Comparison of ENCODE assay signal across 8 cellular contexts in the genomic region with DNA sequence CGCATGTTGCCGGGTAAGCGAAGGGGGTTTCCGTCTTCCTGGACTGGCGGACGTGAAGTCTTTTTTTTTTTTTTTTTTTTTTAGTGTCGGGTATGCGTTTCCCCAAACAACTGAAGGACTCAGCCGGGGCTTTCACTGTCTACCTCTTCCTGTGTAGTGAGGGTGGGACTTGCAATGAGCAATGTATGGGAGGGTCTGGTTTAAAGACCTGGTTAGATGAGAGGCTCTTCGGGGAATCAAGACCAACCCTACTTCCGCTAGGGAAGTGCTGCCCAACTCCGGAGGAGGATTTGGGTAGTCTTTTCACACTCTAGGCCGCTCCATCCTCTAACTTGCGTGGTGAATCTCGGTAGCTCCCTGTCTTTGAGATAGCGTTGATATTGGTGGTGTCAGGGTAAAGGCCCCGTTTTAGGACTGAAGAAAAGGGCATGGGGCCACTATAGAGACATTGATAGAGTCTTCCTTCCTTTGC. TPM values are rescaled to one million over a fixed set of nuclear protein-coding genes. Genes with fewer than 3 reads are reported as not detected.
DNase-seq lines count a peak whose midpoint lies in the region; ATAC-seq, FAIRE-seq and TF ChIP-seq lines count a peak whose summit lies in the region.

No MANE protein-coding gene starts in this region.

- no peaks in the 10 kb centered on the region for H3K27me3 ChIP-seq in endothelial cell of umbilical vein (ENCODE audit: control insufficient read depth in 2 of 2, insufficient read depth in 2 of 2, low read length in 2 of 2)
- H3K27me3 ChIP-seq in mucosa of rectum (ENCODE audit: control insufficient read depth in 2 of 2, insufficient read depth in 2 of 2, low read length in 2 of 2): no peaks in the 10 kb centered on the region

- peaks cover under 1 to 3% of the 10 kb centered on the region in 2 experiments for H3K36me3 ChIP-seq in endothelial cell of umbilical vein (ENCODE audit: control insufficient read depth in 2 of 2, extremely low read depth in 1 of 2, insufficient read depth in 2 of 2, low read length in 2 of 2)
- H3K36me3 ChIP-seq in mucosa of rectum (ENCODE audit: control insufficient read depth in 2 of 2, insufficient read depth in 2 of 2, low read length in 2 of 2): peaks cover 0 to 1% of the 10 kb centered on the region in 2 donors

- H3K27ac ChIP-seq in endothelial cell of umbilical vein (ENCODE audit: insufficient read depth, low read depth, low read length): peak overlapping the region; percentile 94
- peak overlapping the region; percentile 97 to 100 for H3K27ac ChIP-seq in mucosa of rectum (ENCODE audit: low read depth in 2 of 2, low read length in 2 of 2)

- FAIRE-seq in endothelial cell of umbilical vein (lab: Jason Lieb, UNC): peak; percentile 67

- H3K4me1 ChIP-seq in endothelial cell of umbilical vein (ENCODE audit: control insufficient read depth, extremely low read depth, insufficient read depth, low read length): peaks cover 22% of the 10 kb centered on the region
- H3K4me1 ChIP-seq in mucosa of rectum (ENCODE audit: control insufficient read depth in 2 of 2, insufficient read depth in 2 of 2, low read length in 2 of 2): peaks cover 9 to 21% of the 10 kb centered on the region in 2 donors

- peak overlapping the region; percentile 90 for H3K4me2 ChIP-seq in endothelial cell of umbilical vein (ENCODE audit: insufficient read depth, low read length)

- no peaks in the 10 kb centered on the region for H3K9me3 ChIP-seq in endothelial cell of umbilical vein (replicated peaks; ENCODE audit: control insufficient read depth, insufficient read depth, low read length)
- H3K9me3 ChIP-seq in mucosa of rectum (ENCODE audit: control insufficient read depth in 2 of 2, low read length in 2 of 2): no peaks in the 10 kb centered on the region

- peak overlapping the region; percentile 98 for H3K9ac ChIP-seq in endothelial cell of umbilical vein (replicated peaks; ENCODE audit: extremely low read depth, insufficient read depth, low read length)
- peak overlapping the region; percentile 98 to 100 for H3K9ac ChIP-seq in mucosa of rectum (ENCODE audit: low read depth in 1 of 2, low read length in 2 of 2)

- dilution Hi-C loops in endothelial cell of umbilical vein (cut with MboI; ENCODE audit: extremely low pct_ligation_motif_present, low sequenced_read_pairs): no loop called here

- peaks cover 8% of the 10 kb centered on the region for H4K20me1 ChIP-seq in endothelial cell of umbilical vein (replicated peaks; ENCODE audit: control insufficient read depth, extremely low read depth, insufficient read depth, low read length)

- no peaks in the 10 kb centered on the region for H3K9me1 ChIP-seq in endothelial cell of umbilical vein (replicated peaks; ENCODE audit: control insufficient read depth, extremely low read depth, insufficient read depth, low read length)

- TF ChIP-seq CTCF in AG09309 (IDR thresholded peaks at IDR 0.05; ENCODE audit: control insufficient read depth, insufficient read depth, low read depth, low read length, missing control alignments): no peak
- TF ChIP-seq CTCF in endothelial cell of umbilical vein (IDR thresholded peaks at IDR 0.05; ENCODE audit: extremely low read depth in 1 of 2, insufficient read depth in 1 of 2, low read depth in 1 of 2, low read length in 2 of 2): no peak

- CTCF ChIA-PET in endothelial cell of umbilical vein (lab: Charles Lee): interaction anchor here (1.0 to 2.4 kb wide), 15 partner anchors 9 to 499 kb away, joined by 3 to 26 read pairs (median 7); partner anchors contain the start of gene FMO4

- no peak overlapping the region for H2AFZ ChIP-seq in endothelial cell of umbilical vein (ENCODE audit: low read depth, low read length)

- POLR2A ChIA-PET in endothelial cell of umbilical vein (lab: Charles Lee): no interaction called here

- DNase-seq in AG09309 (ENCODE audit: low read depth) (peak; percentile 42), NCI-H526 (lab: John Stamatoyannopoulos, UW) (peak; percentile 80 to 85), endothelial cell of umbilical vein (ENCODE audit: low read depth, low spot score) (peak; percentile 71)
- peak; percentile 85 for DNase-seq in activated CD8-positive, alpha-beta memory T cell treated with anti-CD3 and anti-CD28 coated beads for 24 hours
- DNase-seq in stimulated activated naive CD4-positive, alpha-beta T cell (lab: John Stamatoyannopoulos, UW): peak in 5 of 6 experiments; percentile 75 to 84 (median 81)

- peak; percentile 39 for ATAC-seq in GM18517 (IDR thresholded peaks at IDR 0.05; ENCODE audit: unreplicated experiment)
- ATAC-seq in HG03066 (IDR thresholded peaks at IDR 0.05; ENCODE audit: low read depth, unreplicated experiment): peak; percentile 23

- peaks cover 57% of the 10 kb centered on the region for H3K79me2 ChIP-seq in endothelial cell of umbilical vein (ENCODE audit: control insufficient read depth, insufficient read depth, low read length)

- TF ChIP-seq POLR2A in endothelial cell of umbilical vein (IDR thresholded peaks at IDR 0.05; ENCODE audit: low read depth, low read length): no peak

- intact Hi-C loops in endothelial cell of umbilical vein (cut with micrococcal nuclease): loop anchor here (10.0 kb wide), 1 partner anchor 229 kb away; no protein-coding TSS in a partner anchor

- H3K4me3 ChIP-seq in AG09309 (ENCODE audit: control insufficient read depth, low read depth, low read length): peak overlapping the region; percentile 92
- H3K4me3 ChIP-seq in endothelial cell of umbilical vein (replicated peaks in 1 of 3; ENCODE audit: insufficient read depth in 1 of 3, low read depth in 1 of 3, low read length in 3 of 3): peak overlapping the region; percentile 85 to 92 (median 90)
- peak overlapping the region; percentile 83 to 97 for H3K4me3 ChIP-seq in mucosa of rectum (ENCODE audit: low read length in 2 of 2)

- BruUV-seq in endothelial cell of umbilical vein (replicated peaks; lab: Mats Ljungman, UMichigan): no TSS peak

TF ChIP-seq in endothelial cell of umbilical vein, 7 proteins besides CTCF, POLR2A, EP300 and RAD21:
- TF ChIP-seq POLR2AphosphoS5 (IDR thresholded peaks at IDR 0.05; ENCODE audit: insufficient read depth, low read depth, low read length) (no peak), MYC (IDR thresholded peaks at IDR 0.05; ENCODE audit: low read depth, low read length) (no peak), MAX (IDR thresholded peaks at IDR 0.05; ENCODE audit: insufficient read depth, insufficient read length) (no peak), JUN (IDR thresholded peaks at IDR 0.05; ENCODE audit: borderline replicate concordance, insufficient read depth, insufficient read length, low read depth) (no peak), FOS (IDR thresholded peaks at IDR 0.05; ENCODE audit: borderline replicate concordance, insufficient read depth, low read length) (no peak)

RNA-seq across cellular contexts. Expression of gene PRRC2C, which starts 0.8 kb away (rescaled TPM):
- total RNA-seq in endothelial cell of umbilical vein: 164 and 199 TPM in 2 replicates
- 54.3 and 65.7 TPM in 2 replicates for polyA plus RNA-seq in endothelial cell of umbilical vein
- polyA plus RNA-seq in endothelial cell of umbilical vein (2011; cell fraction: cytosol; rRNA removed): 56.5 and 60.3 TPM in 2 replicates
- 94.6 and 95.3 TPM in 2 replicates for polyA plus RNA-seq in endothelial cell of umbilical vein (2011; cell fraction: nucleus; rRNA removed)
- polyA plus RNA-seq in endothelial cell of umbilical vein (2012): 66.2 and 87.6 TPM in 2 replicates
- 106 and 123 TPM in 2 replicates for polyA minus RNA-seq in endothelial cell of umbilical vein
- 48.2 TPM for polyA minus RNA-seq in endothelial cell of umbilical vein (2011; cell fraction: cytosol; rRNA and poly(A)+ RNA removed)
- polyA minus RNA-seq in endothelial cell of umbilical vein (2011; cell fraction: nucleus; rRNA and poly(A)+ RNA removed): 93.6 and 139 TPM in 2 replicates

Comparison
In these comparisons a context has a peak if more than half of its experiments do, and no peak if none do; other contexts are left out.
1. Peak in every context shown above with its lines: DNase-seq, ATAC-seq, H3K4me3 ChIP-seq and H3K27ac ChIP-seq.